ENCODE assay signal across 7 cellular contexts in the genomic region with DNA sequence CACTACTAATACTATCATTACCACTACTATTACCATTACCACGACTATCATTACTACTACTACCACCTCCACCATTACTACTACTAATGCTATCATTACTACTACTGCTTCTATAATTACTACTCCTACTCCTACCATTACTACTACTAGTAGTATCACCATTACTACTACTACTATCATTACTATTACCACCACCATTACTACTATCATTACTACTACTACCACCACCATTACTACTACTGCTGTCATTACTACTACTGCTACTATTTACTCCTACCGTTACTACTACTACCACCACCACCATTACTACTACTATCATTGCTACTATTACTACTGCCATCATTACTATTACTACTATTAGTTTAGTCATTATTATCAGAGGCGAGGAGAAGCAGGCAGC.
"Had no signal": no experiment of that assay in that cellular context is flagged by ENCODE, and none has a peak within 500 bp of the region (broad histone marks: within the 10 kb centered on the region; RNA-seq: fewer than 3 reads in every experiment).

No MANE protein-coding gene starts in this region.

- H3K27me3 Mint-ChIP-seq: IgD-negative memory B cell had no signal

- ATAC-seq: HepG2 had no signal

- H3K27ac Mint-ChIP-seq: IgD-negative memory B cell had no signal

- H3K27ac ChIP-seq: HL-60 had no signal

- DNase-seq: IMR-90, KBM-7, KG1 had no signal

- H3K4me3 Mint-ChIP-seq: IgD-negative memory B cell had no signal

- FAIRE-seq: HepG2, HTR-8/SVneo had no signal

- H3K36me3 Mint-ChIP-seq: IgD-negative memory B cell had no signal

- H3K4me1 Mint-ChIP-seq: IgD-negative memory B cell had no signal
